In the genomic region with DNA sequence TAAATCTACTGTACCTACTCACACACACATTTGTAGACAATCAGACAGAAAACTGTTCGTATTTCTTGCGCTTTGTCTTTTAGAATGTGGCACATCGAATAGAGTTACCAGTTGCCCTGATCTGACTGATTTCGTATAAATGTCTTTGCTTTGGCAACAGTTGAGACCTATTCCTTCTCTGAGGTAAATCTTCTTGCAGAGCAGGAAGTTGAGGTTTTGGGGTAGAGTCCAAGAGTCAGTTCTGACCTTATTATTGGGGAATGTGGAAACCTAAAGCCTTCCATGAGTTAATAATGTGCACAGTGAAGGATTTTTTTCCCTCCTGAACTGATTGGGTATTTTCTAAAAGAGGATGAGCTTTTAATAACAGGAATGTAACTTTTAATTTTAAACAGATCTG, we compare ENCODE assay signal across 8 cellular contexts.
DNase-seq lines count a peak whose midpoint lies in the region; ATAC-seq, FAIRE-seq and TF ChIP-seq lines count a peak whose summit lies in the region.

No MANE protein-coding gene starts in this region.

- H3K9ac ChIP-seq in astrocyte (ENCODE audit: low read length): peak overlapping the region; percentile 67

- peaks cover 25% of the 10 kb centered on the region for H3K4me1 ChIP-seq in astrocyte (ENCODE audit: insufficient read depth, low read length)

- peak overlapping the region; percentile 78 for H3K27ac ChIP-seq in astrocyte (ENCODE audit: low read depth, low read length)
- H3K27ac ChIP-seq in layer of hippocampus (ENCODE audit: low read depth, low read length): peak overlapping the region; percentile 42

- peak overlapping the region; percentile 9 for H3K4me3 Mint-ChIP-seq in astrocyte (ENCODE audit: unreplicated experiment)

- FAIRE-seq in astrocyte (lab: Jason Lieb, UNC): peak; percentile 89

- no peaks in the 10 kb centered on the region for H3K36me3 Mint-ChIP-seq in astrocyte (ENCODE audit: low read depth, unreplicated experiment)

- no peak overlapping the region for H2AFZ ChIP-seq in astrocyte (ENCODE audit: low read depth, low read length)

- no peaks in the 10 kb centered on the region for H3K79me2 ChIP-seq in astrocyte (ENCODE audit: insufficient read depth, low read length)

- H3K9me3 Mint-ChIP-seq in astrocyte (ENCODE audit: unreplicated experiment): peaks cover 12% of the 10 kb centered on the region

- no peaks in the 10 kb centered on the region for H4K20me1 ChIP-seq in astrocyte (ENCODE audit: insufficient read depth, low read length)

- no peaks in the 10 kb centered on the region for H3K36me3 ChIP-seq in astrocyte (ENCODE audit: insufficient read depth, low read length)

- peak overlapping the region; percentile 67 for H3K4me2 ChIP-seq in astrocyte (ENCODE audit: low read length)

- H3K4me1 Mint-ChIP-seq in astrocyte (ENCODE audit: low read depth, unreplicated experiment): peaks cover 27% of the 10 kb centered on the region

- H3K27ac Mint-ChIP-seq in astrocyte (ENCODE audit: unreplicated experiment): peak overlapping the region; percentile 42

- peak; percentile 93 for DNase-seq in A172 (ENCODE audit: low spot score)
- peak; percentile 72 for DNase-seq in HT-29 (ENCODE audit: low spot score)
- peak; percentile 100 for DNase-seq in astrocyte (ENCODE audit: low read depth)
- no peak for DNase-seq in DMS79 (lab: John Stamatoyannopoulos, UW)

- H3K27me3 ChIP-seq in astrocyte (ENCODE audit: insufficient read depth, low read length) (no peaks in the 10 kb centered on the region), layer of hippocampus (ENCODE audit: control insufficient read depth, insufficient read depth, low read length) (no peaks in the 10 kb centered on the region)

- TF ChIP-seq CTCF in astrocyte (IDR thresholded peaks at IDR 0.05; ENCODE audit: insufficient read depth, low read depth, low read length): no peak

- no peak overlapping the region for H3K4me3 ChIP-seq in astrocyte (ENCODE audit: insufficient read depth, low read depth, low read length)

- no peaks in the 10 kb centered on the region for H3K27me3 Mint-ChIP-seq in astrocyte (ENCODE audit: low read depth, unreplicated experiment)

- no peak for ATAC-seq in HG03135 (IDR thresholded peaks at IDR 0.05; ENCODE audit: unreplicated experiment)
- ATAC-seq in HG03354 (IDR thresholded peaks at IDR 0.05; ENCODE audit: poor library complexity, severe bottlenecking, unreplicated experiment): no peak
- no peak for ATAC-seq in HG02870 (IDR thresholded peaks at IDR 0.05; ENCODE audit: unreplicated experiment)

- no peaks in the 10 kb centered on the region for H3K9me3 ChIP-seq in astrocyte (ENCODE audit: insufficient read depth, low read depth, low read length)
